In the genomic region with DNA sequence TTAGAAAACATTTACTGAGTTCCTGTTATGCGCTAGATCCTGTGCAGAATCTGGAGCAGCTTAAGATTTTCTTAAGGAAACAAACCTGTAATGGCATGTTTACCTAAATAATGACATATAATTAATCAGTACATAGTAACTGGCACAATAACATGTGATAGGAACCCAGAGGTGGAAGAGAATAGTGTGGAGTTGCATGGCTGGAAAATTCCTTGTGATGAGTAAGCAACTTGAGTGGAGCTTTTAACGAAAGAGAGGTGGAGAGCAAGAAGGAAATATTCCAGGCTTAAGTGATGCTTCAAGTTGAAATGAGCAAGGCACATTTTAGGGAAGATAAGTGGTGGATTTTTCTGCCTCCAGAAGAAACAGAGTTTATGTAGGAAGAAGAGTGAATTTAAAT, we compare ENCODE assay signal across 23 cellular contexts. TPM values are rescaled to one million over a fixed set of nuclear protein-coding genes. Genes with fewer than 3 reads are reported as not detected.
"Had no signal": no experiment of that assay in that cellular context is flagged by ENCODE, and none has a peak within 500 bp of the region (broad histone marks: within the 10 kb centered on the region; RNA-seq: fewer than 3 reads in every experiment).

No MANE protein-coding gene starts in this region.

- H3K4me3 ChIP-seq: SJSA1, SK-N-MC had no signal

- FAIRE-seq: RCC 7860 had no signal

- H3K36me3 ChIP-seq: SJSA1 had no signal

- H3K27ac ChIP-seq: SJSA1, SK-N-MC had no signal

- H3K9me3 ChIP-seq: SJSA1 had no signal

- DNase-seq: KBM-7, MV-4-11, NCI-H1048, NCI-H1105, NCI-H1436 treated with DMSO at 0.1 percent for 48 hours, NCI-H1694, NCI-H187 treated with DMSO at 0.1 percent for 48 hours, NCI-H2029 treated with DMSO at 0.1 percent for 48 hours, NCI-H2171, NCI-H226, NCI-H446, NCI-H510A, NCI-H524 treated with DMSO at 0.1 percent for 48 hours, NCI-H69, NCI-H774, Right ventricle myocardium superior, RPMI8226, SIG-M5 had no signal

- H3K4me1 ChIP-seq: SJSA1 had no signal

RNA-seq across cellular contexts. Expression of a gene that starts 9.2 kb away (rescaled TPM):
- total RNA-seq: HT-29, MCF 10A, SJSA1 had no signal
